Comparison of ENCODE assay signal across 8 cellular contexts in genomic region chr9:69549310-69550202, GRCh38.
DNase-seq lines count a peak whose midpoint lies in the region; ATAC-seq and TF ChIP-seq lines count a peak whose summit lies in the region.

No MANE protein-coding gene starts in this region.

- TF ChIP-seq CTCF in HFF-Myc (IDR thresholded peaks at IDR 0.05; ENCODE audit: low read depth, low read length, missing control alignments) (peak; percentile 81), OCI-LY7 (conservative IDR thresholded peaks at IDR 0.05; ENCODE audit: low read length) (peak; percentile 92), thyroid gland (IDR thresholded peaks at IDR 0.05) (peak; percentile 77 to 97 (median 92))

- no TSS peak for BruUV-seq in OCI-LY7 (replicated peaks; lab: Mats Ljungman, UMichigan)

- no peaks in the 10 kb centered on the region for H3K9me3 ChIP-seq in OCI-LY7 (ENCODE audit: low read length)
- H3K9me3 ChIP-seq in thyroid gland: no peaks in the 10 kb centered on the region

- H3K27ac ChIP-seq in OCI-LY7 (ENCODE audit: low read depth, low read length, poor library complexity, severe bottlenecking) (no peak overlapping the region), thyroid gland (no peak overlapping the region)

- no peak overlapping the region for H3K4me3 ChIP-seq in HFF-Myc (replicated peaks; ENCODE audit: low read depth, low read length)
- no peak overlapping the region for H3K4me3 ChIP-seq in OCI-LY7 (ENCODE audit: low read depth, low read length, poor library complexity, severe bottlenecking)
- H3K4me3 ChIP-seq in thyroid gland (replicated peaks in 1 of 3): no peak overlapping the region

- no peaks in the 10 kb centered on the region for H3K27me3 ChIP-seq in thyroid gland

- POLR2A ChIA-PET in OCI-LY7 (lab: Charles Lee): interaction anchor here (0.6 kb wide), 1 partner anchor 380 kb away, joined by 6 read pairs; no protein-coding TSS in a partner anchor

- no peaks in the 10 kb centered on the region for H3K79me2 ChIP-seq in OCI-LY7 (ENCODE audit: insufficient read depth, low read depth, low read length)

- DNase-seq in NK-92 treated with Interleukin-12 subunit alpha and Interleukin-12 subunit beta, amount 100 ng/mL, for 24 hours (lab: John Stamatoyannopoulos, UW): peak; percentile 13
- DNase-seq in NK-92 (lab: John Stamatoyannopoulos, UW; ENCODE audit: unreplicated experiment) (no peak), HFF-Myc (ENCODE audit: extremely low read depth, low read depth) (no peak), OCI-LY7 (ENCODE audit: low spot score) (peak; percentile 35), cerebellar cortex (ENCODE audit: low spot score) (peak; percentile 53), left colon (peak in 1 of 2 donors; percentile 7), thyroid gland (peak; percentile 20 to 38), 8988T (no peak)

- CTCF ChIA-PET in OCI-LY7 (lab: Charles Lee; ENCODE audit: unreplicated experiment): no interaction called here

- H3K4me1 ChIP-seq in OCI-LY7 (ENCODE audit: insufficient read depth, low read length, poor library complexity, severe bottlenecking): no peaks in the 10 kb centered on the region
- peaks cover 0 to 2% of the 10 kb centered on the region in 2 donors for H3K4me1 ChIP-seq in thyroid gland

- WGBS in thyroid gland, 2 donors: 21% methylated on average over 14 of the region's 14 CpGs

- no peaks in the 10 kb centered on the region for H3K36me3 ChIP-seq in OCI-LY7 (ENCODE audit: insufficient read depth, low read length)
- H3K36me3 ChIP-seq in thyroid gland: no peaks in the 10 kb centered on the region

- no peaks in the 10 kb centered on the region for H3K9me2 ChIP-seq in OCI-LY7 (ENCODE audit: insufficient read depth, low read length)

- ATAC-seq in left colon: peak; percentile 66

- no peak overlapping the region for H3K4me2 ChIP-seq in OCI-LY7 (ENCODE audit: low read length)

- H4K20me1 ChIP-seq in OCI-LY7 (ENCODE audit: insufficient read depth, low read length): no peaks in the 10 kb centered on the region

- intact Hi-C loops in OCI-LY7 (cut with micrococcal nuclease; ENCODE audit: unreplicated experiment) (loop anchor here (5.0 kb wide), 2 partner anchors 127 to 497 kb away; no protein-coding TSS in a partner anchor), left colon (cut with DNase I, micrococcal nuclease) (loop anchor here (2.0 to 5.0 kb wide), 2 partner anchors 122 to 127 kb away; no protein-coding TSS in a partner anchor), thyroid gland (cut with DNase I) (loop anchor here (5.0 to 10.0 kb wide), 2 partner anchors 127 to 305 kb away; no protein-coding TSS in a partner anchor)

- no peak overlapping the region for H2AFZ ChIP-seq in OCI-LY7 (ENCODE audit: low read length)

- TF ChIP-seq POLR2A in thyroid gland (IDR thresholded peaks at IDR 0.05): no peak

Comparison
In these comparisons a context has a peak if more than half of its experiments do, and no peak if none do; other contexts are left out.
1. DNase-seq: peak in NK-92 treated with Interleukin-12 subunit alpha and Interleukin-12 subunit beta, amount 100 ng/mL, for 24 hours (single experiment), OCI-LY7 (single experiment), cerebellar cortex (single experiment) and thyroid gland (2 of 2); none in NK-92 (single experiment), HFF-Myc (single experiment) and 8988T (single experiment).
2. Peak in every context shown above with its lines, with median percentiles within 50 percentile points of each other: CTCF ChIP-seq.